In genomic region chr12:131860472-131861260, GRCh38 we compare ENCODE assay signal across 1 cellular context.
TF ChIP-seq lines count a peak whose summit lies in the region.

No MANE protein-coding gene starts in this region.

TF ChIP-seq in HEK293, 187 proteins besides CTCF, POLR2A, EP300 and RAD21 (continued from another document and continues in another):
- no peak for TF ChIP-seq ZSCAN5A (tag by site-specific recombination; IDR thresholded peaks at IDR 0.05)
- TF ChIP-seq ZNF404 (tag by site-specific recombination; IDR thresholded peaks at IDR 0.05) = no peak
- TF ChIP-seq ZNF266 (tag by site-specific recombination; IDR thresholded peaks at IDR 0.05; ENCODE audit: low read depth) = no peak
- TF ChIP-seq RBAK (tag by site-specific recombination; IDR thresholded peaks at IDR 0.05) = no peak
- peak; percentile 38; the same call in 1 of the 2 replicates for TF ChIP-seq WT1 (tag by site-specific recombination; IDR thresholded peaks at IDR 0.05)
- TF ChIP-seq ZNF23 (tag by site-specific recombination; IDR thresholded peaks at IDR 0.05; ENCODE audit: borderline replicate concordance) = no peak
- no peak for TF ChIP-seq ZNF350 (tag by site-specific recombination; IDR thresholded peaks at IDR 0.05)
- TF ChIP-seq ZNF639 (tag by site-specific recombination; IDR thresholded peaks at IDR 0.05) = 0 out of 2 replicates have a peak, but pooled peaks have one; percentile 28
- peak; percentile 69 for TF ChIP-seq GLIS2 (tag by site-specific recombination; IDR thresholded peaks at IDR 0.05)
- no peak for TF ChIP-seq ZNF548 (tag by site-specific recombination; IDR thresholded peaks at IDR 0.05)
- TF ChIP-seq ZNF214 (tag by site-specific recombination; IDR thresholded peaks at IDR 0.05; ENCODE audit: borderline replicate concordance) = no peak
- TF ChIP-seq PRDM10 (tag by site-specific recombination; IDR thresholded peaks at IDR 0.05) = peak; percentile 89
- TF ChIP-seq KLF17 (tag by site-specific recombination; IDR thresholded peaks at IDR 0.05) = no peak; the same call in 1 of the 2 replicates
- no peak for TF ChIP-seq ZNF658 (tag by site-specific recombination; IDR thresholded peaks at IDR 0.05)
- no peak for TF ChIP-seq ZBTB11 (tag by site-specific recombination; conservative IDR thresholded peaks at IDR 0.05; ENCODE audit: low read depth)
- no peak for TF ChIP-seq ZNF501 (tag by site-specific recombination; IDR thresholded peaks at IDR 0.05)
- no peak for TF ChIP-seq ZNF596 (tag by site-specific recombination; IDR thresholded peaks at IDR 0.05)
- TF ChIP-seq ZNF146 (tag by site-specific recombination; IDR thresholded peaks at IDR 0.05) = no peak
- no peak for TF ChIP-seq ZBTB1 (tag by site-specific recombination; IDR thresholded peaks at IDR 0.05)
- TF ChIP-seq ZNF623 (tag by site-specific recombination; IDR thresholded peaks at IDR 0.05) = peak; percentile 61; the same call in 1 of the 2 replicates
- TF ChIP-seq ZNF792 (tag by site-specific recombination; IDR thresholded peaks at IDR 0.05) = no peak
- TF ChIP-seq INSM2 (tag by site-specific recombination; IDR thresholded peaks at IDR 0.05) = no peak
- peak; percentile 33; the same call in 1 of the 2 replicates for TF ChIP-seq ZNF785 (tag by site-specific recombination; IDR thresholded peaks at IDR 0.05)
- no peak for TF ChIP-seq KLF10 (tag by site-specific recombination; IDR thresholded peaks at IDR 0.05)
- no peak for TF ChIP-seq ZNF19 (tag by site-specific recombination; IDR thresholded peaks at IDR 0.05; ENCODE audit: low read depth)
- TF ChIP-seq ZNF366 (tag by site-specific recombination; conservative IDR thresholded peaks at IDR 0.05) = peak; percentile 69
- TF ChIP-seq ZSCAN4 (tag by site-specific recombination; IDR thresholded peaks at IDR 0.05) = no peak
- TF ChIP-seq PATZ1 (tag by site-specific recombination; IDR thresholded peaks at IDR 0.05) = peak; percentile 87
- peak; percentile 58; the same call in 1 of the 2 replicates for TF ChIP-seq ZNF423 (tag by site-specific recombination; IDR thresholded peaks at IDR 0.05)
- no peak for TF ChIP-seq ZNF2 (tag by site-specific recombination; IDR thresholded peaks at IDR 0.05)
- no peak for TF ChIP-seq MEIS1 (CRISPR knock-in tag; IDR thresholded peaks at IDR 0.05; ENCODE audit: borderline replicate concordance)
- TF ChIP-seq KLF8 (tag by site-specific recombination; IDR thresholded peaks at IDR 0.05) = no peak
- TF ChIP-seq ZNF621 (tag by site-specific recombination; IDR thresholded peaks at IDR 0.05) = no peak
- no peak for TF ChIP-seq ZNF302 (tag by site-specific recombination; IDR thresholded peaks at IDR 0.05; ENCODE audit: low read depth)
- TF ChIP-seq SP3 (tag by site-specific recombination; IDR thresholded peaks at IDR 0.05) = no peak
- TF ChIP-seq ZNF645 (tag by site-specific recombination; IDR thresholded peaks at IDR 0.05) = no peak
- TF ChIP-seq HIC1 (tag by site-specific recombination; IDR thresholded peaks at IDR 0.05) = no peak
- TF ChIP-seq ZNF521 (tag by site-specific recombination; IDR thresholded peaks at IDR 0.05) = no peak
